15 cellular contexts compared by ENCODE assay signal in genomic region chr7:4227105-4228010, GRCh38.
DNase-seq lines count a peak whose midpoint lies in the region; ATAC-seq and TF ChIP-seq lines count a peak whose summit lies in the region.
"Had no signal": no experiment of that assay in that cellular context is flagged by ENCODE, and none has a peak within 500 bp of the region (broad histone marks: within the 10 kb centered on the region; RNA-seq: fewer than 3 reads in every experiment).

No MANE protein-coding gene starts in this region.

- no peaks in the 10 kb centered on the region for H3K36me3 ChIP-seq in H7 (replicated peaks; ENCODE audit: control insufficient read depth, insufficient read depth, low read length)
- no peaks in the 10 kb centered on the region for H3K36me3 ChIP-seq in endodermal cell (ENCODE audit: control insufficient read depth, insufficient read depth, low read length)
- H3K36me3 ChIP-seq: suprapubic skin had no signal

- H3K27me3 Mint-ChIP-seq in endodermal cell (ENCODE audit: insufficient read depth) (peaks cover 1% of the 10 kb centered on the region), MCF 10A (ENCODE audit: insufficient read depth, unreplicated experiment) (peaks cover 16% of the 10 kb centered on the region)
- H3K27me3 Mint-ChIP-seq in T-helper 2 cell treated with Interferon-gamma antibody and Interleukin-4, amounts not matched to agents 5 μg/mL and 100 μg/mL, for 36 hours (ENCODE audit: low read depth), result no peaks in the 10 kb centered on the region

- peak overlapping the region; percentile 75 for H3K27ac ChIP-seq in endodermal cell (ENCODE audit: low read depth, low read length)
- H3K27ac ChIP-seq: suprapubic skin had no signal

- ATAC-seq in HG03045 (IDR thresholded peaks at IDR 0.05; ENCODE audit: unreplicated experiment), result no peak
- ATAC-seq: activated T-helper 17 cell treated with anti-CD3 and anti-CD28 coated beads, Interleukin-2, amount 50 U/mL, for 72 hours; left ventricle myocardium superior had no signal

- no peak overlapping the region for H3K9ac ChIP-seq in endodermal cell (ENCODE audit: extremely low read depth, low read length, poor library complexity, severe bottlenecking)

- H3K9me3 ChIP-seq in endodermal cell (ENCODE audit: control insufficient read depth, low read length), result no peaks in the 10 kb centered on the region
- H3K9me3 ChIP-seq: suprapubic skin had no signal

- H3K36me3 Mint-ChIP-seq in endodermal cell (ENCODE audit: low read depth) (peaks cover 10% of the 10 kb centered on the region), MCF 10A (ENCODE audit: insufficient read depth, unreplicated experiment) (no peaks in the 10 kb centered on the region)
- H3K36me3 Mint-ChIP-seq in T-helper 2 cell treated with Interferon-gamma antibody and Interleukin-4, amounts not matched to agents 5 μg/mL and 100 μg/mL, for 36 hours (ENCODE audit: low read depth), result no peaks in the 10 kb centered on the region

- peaks cover 7% of the 10 kb centered on the region for H3K4me1 Mint-ChIP-seq in endodermal cell
- no peaks in the 10 kb centered on the region for H3K4me1 Mint-ChIP-seq in MCF 10A (ENCODE audit: insufficient read depth, unreplicated experiment)
- H3K4me1 Mint-ChIP-seq in T-helper 2 cell treated with Interferon-gamma antibody and Interleukin-4, amounts not matched to agents 5 μg/mL and 100 μg/mL, for 36 hours (ENCODE audit: low read depth), result no peaks in the 10 kb centered on the region
- H3K4me1 Mint-ChIP-seq: activated T-helper 17 cell treated with anti-CD3 and anti-CD28 coated beads, Interleukin-2, amount 50 U/mL, for 72 hours had no signal

- H3K9me3 Mint-ChIP-seq in endodermal cell (peaks cover 1% of the 10 kb centered on the region), MCF 10A (ENCODE audit: unreplicated experiment) (peaks cover 13% of the 10 kb centered on the region)
- H3K9me3 Mint-ChIP-seq in T-helper 2 cell treated with Interferon-gamma antibody and Interleukin-4, amounts not matched to agents 5 μg/mL and 100 μg/mL, for 36 hours, result no peaks in the 10 kb centered on the region
- H3K9me3 Mint-ChIP-seq: activated T-helper 17 cell treated with anti-CD3 and anti-CD28 coated beads, Interleukin-2, amount 50 U/mL, for 72 hours had no signal

- H3K27me3 ChIP-seq in H7 (ENCODE audit: control insufficient read depth, insufficient read depth, low read length), result no peaks in the 10 kb centered on the region
- H3K27me3 ChIP-seq in endodermal cell (ENCODE audit: control insufficient read depth, insufficient read depth, low read length, poor library complexity, severe bottlenecking), result no peaks in the 10 kb centered on the region
- H3K27me3 ChIP-seq: suprapubic skin had no signal

- 87 to 90% methylated on average over 19 to 22 of the region's 22 CpGs for WGBS in endodermal cell (ENCODE audit: insufficient coverage in 1 of 2, insufficient read length in 1 of 2), 2 experiments

- TF ChIP-seq CTCF in endodermal cell (conservative IDR thresholded peaks at IDR 0.05) (no peak), MCF 10A (IDR thresholded peaks at IDR 0.05; ENCODE audit: unreplicated experiment) (no peak), GM20000 (IDR thresholded peaks at IDR 0.05; ENCODE audit: extremely low read depth, missing control alignments) (no peak)

- H3K27ac Mint-ChIP-seq in endodermal cell (no peak overlapping the region), MCF 10A (ENCODE audit: low read depth, unreplicated experiment) (no peak overlapping the region)
- H3K27ac Mint-ChIP-seq in T-helper 2 cell treated with Interferon-gamma antibody and Interleukin-4, amounts not matched to agents 5 μg/mL and 100 μg/mL, for 36 hours, result no peak overlapping the region
- H3K27ac Mint-ChIP-seq: activated T-helper 17 cell treated with anti-CD3 and anti-CD28 coated beads, Interleukin-2, amount 50 U/mL, for 72 hours had no signal

- H3K4me3 Mint-ChIP-seq in endodermal cell, result no peak overlapping the region
- H3K4me3 Mint-ChIP-seq in MCF 10A (ENCODE audit: unreplicated experiment), result no peak overlapping the region
- no peak overlapping the region for H3K4me3 Mint-ChIP-seq in T-helper 2 cell treated with Interferon-gamma antibody and Interleukin-4, amounts not matched to agents 5 μg/mL and 100 μg/mL, for 36 hours
- H3K4me3 Mint-ChIP-seq: activated T-helper 17 cell treated with anti-CD3 and anti-CD28 coated beads, Interleukin-2, amount 50 U/mL, for 72 hours had no signal

- POLR2A ChIA-PET in MCF 10A (lab: Yijun Ruan, JAX), result no interaction called here

- BruUV-seq in MCF 10A (replicated peaks; lab: Mats Ljungman, UMichigan), result no TSS peak

- DNase-seq in H7 (peak; percentile 12), NCI-H345 (lab: John Stamatoyannopoulos, UW) (peak; percentile 69), endodermal cell (peak; percentile 24), posterior vena cava (ENCODE audit: low spot score) (peak; percentile 43), MCF 10A (ENCODE audit: unreplicated experiment) (no peak), GM20000 (ENCODE audit: low spot score) (no peak)
- no peak for DNase-seq in T-helper 2 cell treated with Interferon-gamma antibody and Interleukin-4, amounts not matched to agents 5 μg/mL and 100 μg/mL, for 36 hours (ENCODE audit: low spot score)
- DNase-seq: activated CD4-positive, CD25-positive, alpha-beta regulatory T cell; left ventricle myocardium superior; NCI-H2029; stimulated activated CD4-positive, alpha-beta T cell treated with anti-CD3 and anti-CD28 coated beads, Interleukin-4, amount 100 ng/mL, for 4 hours; stimulated activated CD8-positive, alpha-beta memory T cell treated with anti-CD3 and anti-CD28 coated beads, Interleukin-4, amount 100 ng/mL, for 48 hours had no signal

- H3K4me1 ChIP-seq in endodermal cell (ENCODE audit: control insufficient read depth, insufficient read depth, low read length), result no peaks in the 10 kb centered on the region
- H3K4me1 ChIP-seq: suprapubic skin had no signal

- no peak overlapping the region for H3K4me3 ChIP-seq in H7 (ENCODE audit: insufficient read depth, low read depth, low read length)
- no peak overlapping the region for H3K4me3 ChIP-seq in endodermal cell (ENCODE audit: low read length)
- H3K4me3 ChIP-seq: suprapubic skin had no signal

- CTCF ChIA-PET in MCF 10A (lab: Yijun Ruan, JAX), result interaction anchor here (1.0 kb wide), 1 partner anchor 9 kb away, joined by 4 read pairs; no protein-coding TSS in a partner anchor

- intact Hi-C loops in posterior vena cava (cut with DNase I), result no loop called here
- intact Hi-C loops in MCF 10A (cut with micrococcal nuclease), result no loop called here

Comparison
In these comparisons a context has a peak if more than half of its experiments do, and no peak if none do; other contexts are left out.
1. DNase-seq: peak in H7 (single experiment), NCI-H345 (single experiment), endodermal cell (single experiment) and posterior vena cava (single experiment); none in MCF 10A (single experiment), GM20000 (single experiment) and T-helper 2 cell treated with Interferon-gamma antibody and Interleukin-4, amounts not matched to agents 5 μg/mL and 100 μg/mL, for 36 hours (single experiment).